ENCODE assay signal across 1 cellular context in the genomic region with DNA sequence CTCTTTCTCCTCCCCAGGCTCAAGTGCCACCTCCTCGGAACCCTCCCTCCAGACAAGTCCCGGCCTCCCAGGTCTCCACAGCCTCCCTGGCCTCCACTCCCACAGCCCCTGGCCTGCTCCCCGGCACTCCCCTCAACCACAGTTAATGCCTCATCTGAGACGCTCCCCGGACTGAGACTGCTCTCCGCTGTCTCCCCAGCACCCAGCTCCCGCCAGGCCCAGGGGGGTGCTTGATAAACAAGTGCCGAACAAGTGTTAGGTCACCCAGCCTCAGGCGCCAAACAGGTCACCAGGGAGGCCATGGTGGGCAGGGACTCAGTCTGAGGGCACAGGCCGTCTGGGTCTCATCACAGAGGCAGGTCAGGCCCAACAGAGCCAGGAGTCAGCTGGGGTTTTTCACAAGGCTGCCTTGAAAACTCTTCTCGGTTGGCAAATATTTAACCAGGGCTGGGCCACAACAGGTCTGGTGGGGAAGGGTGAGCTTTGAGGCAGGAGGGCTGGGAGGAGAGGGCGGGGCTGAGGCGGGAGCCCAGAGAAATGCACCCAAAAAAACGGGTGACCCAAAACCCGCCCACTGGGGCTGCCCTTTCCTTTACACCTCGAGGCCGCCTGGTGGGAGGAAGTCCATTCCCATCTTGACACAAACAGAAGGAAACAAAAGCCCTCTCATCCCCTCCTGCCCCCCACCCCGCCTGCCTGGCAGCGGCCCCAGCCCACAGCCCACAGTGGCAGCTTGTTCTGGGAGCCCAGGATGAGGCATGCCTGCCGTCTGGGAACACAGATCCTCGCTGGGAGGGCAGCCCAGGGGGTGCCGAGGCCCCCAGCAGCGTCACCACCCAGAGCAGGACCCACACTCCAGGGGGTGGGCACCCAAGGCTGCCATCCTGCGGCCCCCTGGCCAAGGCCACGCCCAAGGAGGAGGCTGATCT.
TF ChIP-seq lines count a peak whose summit lies in the region.

No MANE protein-coding gene starts in this region.

TF ChIP-seq in HepG2, 621 proteins besides CTCF, POLR2A, EP300 and RAD21 (continued from another document and continues in another):
- TF ChIP-seq, protein P1, sequence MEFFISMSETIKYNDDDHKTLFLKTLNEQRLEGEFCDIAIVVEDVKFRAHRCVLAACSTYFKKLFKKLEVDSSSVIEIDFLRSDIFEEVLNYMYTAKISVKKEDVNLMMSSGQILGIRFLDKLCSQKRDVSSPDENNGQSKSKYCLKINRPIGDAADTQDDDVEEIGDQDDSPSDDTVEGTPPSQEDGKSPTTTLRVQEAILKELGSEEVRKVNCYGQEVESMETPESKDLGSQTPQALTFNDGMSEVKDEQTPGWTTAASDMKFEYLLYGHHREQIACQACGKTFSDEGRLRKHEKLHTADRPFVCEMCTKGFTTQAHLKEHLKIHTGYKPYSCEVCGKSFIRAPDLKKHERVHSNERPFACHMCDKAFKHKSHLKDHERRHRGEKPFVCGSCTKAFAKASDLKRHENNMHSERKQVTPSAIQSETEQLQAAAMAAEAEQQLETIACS (CRISPR knock-in tag; IDR thresholded peaks at IDR 0.05), result no peak
- no peak for TF ChIP-seq GZF1 (CRISPR knock-in tag; IDR thresholded peaks at IDR 0.05)
- peak; percentile 30; the same call in 1 of the 2 replicates for TF ChIP-seq ZNF768 (CRISPR knock-in tag; IDR thresholded peaks at IDR 0.05)
- TF ChIP-seq, protein P2, sequence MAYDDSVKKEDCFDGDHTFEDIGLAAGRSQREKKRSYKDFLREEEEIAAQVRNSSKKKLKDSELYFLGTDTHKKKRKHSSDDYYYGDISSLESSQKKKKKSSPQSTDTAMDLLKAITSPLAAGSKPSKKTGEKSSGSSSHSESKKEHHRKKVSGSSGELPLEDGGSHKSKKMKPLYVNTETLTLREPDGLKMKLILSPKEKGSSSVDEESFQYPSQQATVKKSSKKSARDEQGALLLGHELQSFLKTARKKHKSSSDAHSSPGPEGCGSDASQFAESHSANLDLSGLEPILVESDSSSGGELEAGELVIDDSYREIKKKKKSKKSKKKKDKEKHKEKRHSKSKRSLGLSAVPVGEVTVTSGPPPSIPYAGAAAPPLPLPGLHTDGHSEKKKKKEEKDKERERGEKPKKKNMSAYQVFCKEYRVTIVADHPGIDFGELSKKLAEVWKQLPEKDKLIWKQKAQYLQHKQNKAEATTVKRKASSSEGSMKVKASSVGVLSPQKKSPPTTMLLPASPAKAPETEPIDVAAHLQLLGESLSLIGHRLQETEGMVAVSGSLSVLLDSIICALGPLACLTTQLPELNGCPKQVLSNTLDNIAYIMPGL (CRISPR knock-in tag; IDR thresholded peaks at IDR 0.05; ENCODE audit: borderline replicate concordance in 1 of 2, low read depth in 1 of 2), result peak; percentile 18 to 37; a peak in 1 of 4 replicates
- TF ChIP-seq ZNF546 (CRISPR knock-in tag; conservative IDR thresholded peaks at IDR 0.05), result 0 out of 2 replicates have a peak, but pooled peaks have one; percentile 44
- TF ChIP-seq ZNF264 (CRISPR knock-in tag; IDR thresholded peaks at IDR 0.05), result no peak
- TF ChIP-seq IKZF1 (IDR thresholded peaks at IDR 0.05), result no peak
- TF ChIP-seq, protein P3, sequence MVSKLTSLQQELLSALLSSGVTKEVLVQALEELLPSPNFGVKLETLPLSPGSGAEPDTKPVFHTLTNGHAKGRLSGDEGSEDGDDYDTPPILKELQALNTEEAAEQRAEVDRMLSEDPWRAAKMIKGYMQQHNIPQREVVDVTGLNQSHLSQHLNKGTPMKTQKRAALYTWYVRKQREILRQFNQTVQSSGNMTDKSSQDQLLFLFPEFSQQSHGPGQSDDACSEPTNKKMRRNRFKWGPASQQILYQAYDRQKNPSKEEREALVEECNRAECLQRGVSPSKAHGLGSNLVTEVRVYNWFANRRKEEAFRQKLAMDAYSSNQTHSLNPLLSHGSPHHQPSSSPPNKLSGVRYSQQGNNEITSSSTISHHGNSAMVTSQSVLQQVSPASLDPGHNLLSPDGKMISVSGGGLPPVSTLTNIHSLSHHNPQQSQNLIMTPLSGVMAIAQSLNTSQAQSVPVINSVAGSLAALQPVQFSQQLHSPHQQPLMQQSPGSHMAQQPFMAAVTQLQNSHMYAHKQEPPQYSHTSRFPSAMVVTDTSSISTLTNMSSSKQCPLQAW (CRISPR knock-in tag; IDR thresholded peaks at IDR 0.05), result peak; percentile 98
- TF ChIP-seq ZNF556 (CRISPR knock-in tag; IDR thresholded peaks at IDR 0.05; ENCODE audit: borderline replicate concordance), result 0 out of 2 replicates have a peak, but pooled peaks have one; percentile 61
- TF ChIP-seq, protein P4, sequence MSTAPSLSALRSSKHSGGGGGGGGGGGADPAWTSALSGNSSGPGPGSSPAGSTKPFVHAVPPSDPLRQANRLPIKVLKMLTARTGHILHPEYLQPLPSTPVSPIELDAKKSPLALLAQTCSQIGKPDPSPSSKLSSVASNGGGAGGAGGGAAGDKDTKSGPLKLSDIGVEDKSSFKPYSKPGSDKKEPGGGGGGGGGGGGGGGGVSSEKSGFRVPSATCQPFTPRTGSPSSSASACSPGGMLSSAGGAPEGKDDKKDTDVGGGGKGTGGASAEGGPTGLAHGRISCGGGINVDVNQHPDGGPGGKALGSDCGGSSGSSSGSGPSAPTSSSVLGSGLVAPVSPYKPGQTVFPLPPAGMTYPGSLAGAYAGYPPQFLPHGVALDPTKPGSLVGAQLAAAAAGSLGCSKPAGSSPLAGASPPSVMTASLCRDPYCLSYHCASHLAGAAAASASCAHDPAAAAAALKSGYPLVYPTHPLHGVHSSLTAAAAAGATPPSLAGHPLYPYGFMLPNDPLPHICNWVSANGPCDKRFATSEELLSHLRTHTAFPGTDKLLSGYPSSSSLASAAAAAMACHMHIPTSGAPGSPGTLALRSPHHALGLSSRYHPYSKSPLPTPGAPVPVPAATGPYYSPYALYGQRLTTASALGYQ (CRISPR knock-in tag; IDR thresholded peaks at IDR 0.05), result peak; percentile 27; the same call in 1 of the 2 replicates
- TF ChIP-seq, protein P5, sequence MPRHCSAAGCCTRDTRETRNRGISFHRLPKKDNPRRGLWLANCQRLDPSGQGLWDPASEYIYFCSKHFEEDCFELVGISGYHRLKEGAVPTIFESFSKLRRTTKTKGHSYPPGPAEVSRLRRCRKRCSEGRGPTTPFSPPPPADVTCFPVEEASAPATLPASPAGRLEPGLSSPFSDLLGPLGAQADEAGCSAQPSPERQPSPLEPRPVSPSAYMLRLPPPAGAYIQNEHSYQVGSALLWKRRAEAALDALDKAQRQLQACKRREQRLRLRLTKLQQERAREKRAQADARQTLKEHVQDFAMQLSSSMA (CRISPR knock-in tag; IDR thresholded peaks at IDR 0.05), result no peak
- no peak for TF ChIP-seq CBFB (CRISPR knock-in tag; IDR thresholded peaks at IDR 0.05)
- no peak for TF ChIP-seq ZNF878 (CRISPR knock-in tag; IDR thresholded peaks at IDR 0.05)
- TF ChIP-seq RFX1 (IDR thresholded peaks at IDR 0.05), result no peak
- TF ChIP-seq AGO1 (IDR thresholded peaks at IDR 0.05; ENCODE audit: low read depth, low read length, poor library complexity, severe bottlenecking), result peak; percentile 20
- TF ChIP-seq, protein P6, sequence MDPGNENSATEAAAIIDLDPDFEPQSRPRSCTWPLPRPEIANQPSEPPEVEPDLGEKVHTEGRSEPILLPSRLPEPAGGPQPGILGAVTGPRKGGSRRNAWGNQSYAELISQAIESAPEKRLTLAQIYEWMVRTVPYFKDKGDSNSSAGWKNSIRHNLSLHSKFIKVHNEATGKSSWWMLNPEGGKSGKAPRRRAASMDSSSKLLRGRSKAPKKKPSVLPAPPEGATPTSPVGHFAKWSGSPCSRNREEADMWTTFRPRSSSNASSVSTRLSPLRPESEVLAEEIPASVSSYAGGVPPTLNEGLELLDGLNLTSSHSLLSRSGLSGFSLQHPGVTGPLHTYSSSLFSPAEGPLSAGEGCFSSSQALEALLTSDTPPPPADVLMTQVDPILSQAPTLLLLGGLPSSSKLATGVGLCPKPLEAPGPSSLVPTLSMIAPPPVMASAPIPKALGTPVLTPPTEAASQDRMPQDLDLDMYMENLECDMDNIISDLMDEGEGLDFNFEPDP (CRISPR knock-in tag; conservative IDR thresholded peaks at IDR 0.05), result no peak
- TF ChIP-seq ATF1 (CRISPR knock-in tag; IDR thresholded peaks at IDR 0.05), result no peak
- peak; percentile 33 for TF ChIP-seq AGO2 (optimal IDR thresholded peaks at IDR 0.05; ENCODE audit: low read depth, low read length)
- no peak for TF ChIP-seq ZNF484 (CRISPR knock-in tag; IDR thresholded peaks at IDR 0.05; ENCODE audit: borderline replicate concordance, low read depth)
- TF ChIP-seq, protein P7, sequence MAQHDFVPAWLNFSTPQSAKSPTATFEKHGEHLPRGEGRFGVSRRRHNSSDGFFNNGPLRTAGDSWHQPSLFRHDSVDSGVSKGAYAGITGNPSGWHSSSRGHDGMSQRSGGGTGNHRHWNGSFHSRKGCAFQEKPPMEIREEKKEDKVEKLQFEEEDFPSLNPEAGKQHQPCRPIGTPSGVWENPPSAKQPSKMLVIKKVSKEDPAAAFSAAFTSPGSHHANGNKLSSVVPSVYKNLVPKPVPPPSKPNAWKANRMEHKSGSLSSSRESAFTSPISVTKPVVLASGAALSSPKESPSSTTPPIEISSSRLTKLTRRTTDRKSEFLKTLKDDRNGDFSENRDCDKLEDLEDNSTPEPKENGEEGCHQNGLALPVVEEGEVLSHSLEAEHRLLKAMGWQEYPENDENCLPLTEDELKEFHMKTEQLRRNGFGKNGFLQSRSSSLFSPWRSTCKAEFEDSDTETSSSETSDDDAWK (CRISPR knock-in tag; IDR thresholded peaks at IDR 0.05), result no peak
- no peak for TF ChIP-seq NCOA1 (CRISPR knock-in tag; IDR thresholded peaks at IDR 0.05)
- TF ChIP-seq MTA1 (CRISPR knock-in tag; IDR thresholded peaks at IDR 0.05; ENCODE audit: borderline replicate concordance), result peak; percentile 77; the same call in 1 of the 2 replicates
- TF ChIP-seq, protein P8, sequence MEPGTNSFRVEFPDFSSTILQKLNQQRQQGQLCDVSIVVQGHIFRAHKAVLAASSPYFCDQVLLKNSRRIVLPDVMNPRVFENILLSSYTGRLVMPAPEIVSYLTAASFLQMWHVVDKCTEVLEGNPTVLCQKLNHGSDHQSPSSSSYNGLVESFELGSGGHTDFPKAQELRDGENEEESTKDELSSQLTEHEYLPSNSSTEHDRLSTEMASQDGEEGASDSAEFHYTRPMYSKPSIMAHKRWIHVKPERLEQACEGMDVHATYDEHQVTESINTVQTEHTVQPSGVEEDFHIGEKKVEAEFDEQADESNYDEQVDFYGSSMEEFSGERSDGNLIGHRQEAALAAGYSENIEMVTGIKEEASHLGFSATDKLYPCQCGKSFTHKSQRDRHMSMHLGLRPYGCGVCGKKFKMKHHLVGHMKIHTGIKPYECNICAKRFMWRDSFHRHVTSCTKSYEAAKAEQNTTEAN (CRISPR knock-in tag; conservative IDR thresholded peaks at IDR 0.05), result no peak
- TF ChIP-seq MAFF (IDR thresholded peaks at IDR 0.05; ENCODE audit: low read depth, low read length), result no peak
- TF ChIP-seq, protein P9, sequence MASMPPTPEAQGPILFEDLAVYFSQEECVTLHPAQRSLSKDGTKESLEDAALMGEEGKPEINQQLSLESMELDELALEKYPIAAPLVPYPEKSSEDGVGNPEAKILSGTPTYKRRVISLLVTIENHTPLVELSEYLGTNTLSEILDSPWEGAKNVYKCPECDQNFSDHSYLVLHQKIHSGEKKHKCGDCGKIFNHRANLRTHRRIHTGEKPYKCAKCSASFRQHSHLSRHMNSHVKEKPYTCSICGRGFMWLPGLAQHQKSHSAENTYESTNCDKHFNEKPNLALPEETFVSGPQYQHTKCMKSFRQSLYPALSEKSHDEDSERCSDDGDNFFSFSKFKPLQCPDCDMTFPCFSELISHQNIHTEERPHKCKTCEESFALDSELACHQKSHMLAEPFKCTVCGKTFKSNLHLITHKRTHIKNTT (CRISPR knock-in tag; IDR thresholded peaks at IDR 0.05), result no peak
- TF ChIP-seq ZNF660 (CRISPR knock-in tag; IDR thresholded peaks at IDR 0.05; ENCODE audit: borderline replicate concordance, low read depth), result no peak
- TF ChIP-seq KLF15 (CRISPR knock-in tag; IDR thresholded peaks at IDR 0.05; ENCODE audit: borderline replicate concordance), result no peak
- TF ChIP-seq SRF (IDR thresholded peaks at IDR 0.05; ENCODE audit: low read depth, low read length), result no peak
- TF ChIP-seq ESRRA (CRISPR knock-in tag; IDR thresholded peaks at IDR 0.05; ENCODE audit: low read depth), result no peak
- TF ChIP-seq, protein P10, sequence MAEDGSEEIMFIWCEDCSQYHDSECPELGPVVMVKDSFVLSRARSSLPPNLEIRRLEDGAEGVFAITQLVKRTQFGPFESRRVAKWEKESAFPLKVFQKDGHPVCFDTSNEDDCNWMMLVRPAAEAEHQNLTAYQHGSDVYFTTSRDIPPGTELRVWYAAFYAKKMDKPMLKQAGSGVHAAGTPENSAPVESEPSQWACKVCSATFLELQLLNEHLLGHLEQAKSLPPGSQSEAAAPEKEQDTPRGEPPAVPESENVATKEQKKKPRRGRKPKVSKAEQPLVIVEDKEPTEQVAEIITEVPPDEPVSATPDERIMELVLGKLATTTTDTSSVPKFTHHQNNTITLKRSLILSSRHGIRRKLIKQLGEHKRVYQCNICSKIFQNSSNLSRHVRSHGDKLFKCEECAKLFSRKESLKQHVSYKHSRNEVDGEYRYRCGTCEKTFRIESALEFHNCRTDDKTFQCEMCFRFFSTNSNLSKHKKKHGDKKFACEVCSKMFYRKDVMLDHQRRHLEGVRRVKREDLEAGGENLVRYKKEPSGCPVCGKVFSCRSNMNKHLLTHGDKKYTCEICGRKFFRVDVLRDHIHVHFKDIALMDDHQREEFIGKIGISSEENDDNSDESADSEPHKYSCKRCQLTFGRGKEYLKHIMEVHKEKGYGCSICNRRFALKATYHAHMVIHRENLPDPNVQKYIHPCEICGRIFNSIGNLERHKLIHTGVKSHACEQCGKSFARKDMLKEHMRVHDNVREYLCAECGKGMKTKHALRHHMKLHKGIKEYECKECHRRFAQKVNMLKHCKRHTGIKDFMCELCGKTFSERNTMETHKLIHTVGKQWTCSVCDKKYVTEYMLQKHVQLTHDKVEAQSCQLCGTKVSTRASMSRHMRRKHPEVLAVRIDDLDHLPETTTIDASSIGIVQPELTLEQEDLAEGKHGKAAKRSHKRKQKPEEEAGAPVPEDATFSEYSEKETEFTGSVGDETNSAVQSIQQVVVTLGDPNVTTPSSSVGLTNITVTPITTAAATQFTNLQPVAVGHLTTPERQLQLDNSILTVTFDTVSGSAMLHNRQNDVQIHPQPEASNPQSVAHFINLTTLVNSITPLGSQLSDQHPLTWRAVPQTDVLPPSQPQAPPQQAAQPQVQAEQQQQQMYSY (CRISPR knock-in tag; IDR thresholded peaks at IDR 0.05), result no peak
- TF ChIP-seq ZNF317 (CRISPR knock-in tag; IDR thresholded peaks at IDR 0.05), result no peak
- TF ChIP-seq, protein P11, sequence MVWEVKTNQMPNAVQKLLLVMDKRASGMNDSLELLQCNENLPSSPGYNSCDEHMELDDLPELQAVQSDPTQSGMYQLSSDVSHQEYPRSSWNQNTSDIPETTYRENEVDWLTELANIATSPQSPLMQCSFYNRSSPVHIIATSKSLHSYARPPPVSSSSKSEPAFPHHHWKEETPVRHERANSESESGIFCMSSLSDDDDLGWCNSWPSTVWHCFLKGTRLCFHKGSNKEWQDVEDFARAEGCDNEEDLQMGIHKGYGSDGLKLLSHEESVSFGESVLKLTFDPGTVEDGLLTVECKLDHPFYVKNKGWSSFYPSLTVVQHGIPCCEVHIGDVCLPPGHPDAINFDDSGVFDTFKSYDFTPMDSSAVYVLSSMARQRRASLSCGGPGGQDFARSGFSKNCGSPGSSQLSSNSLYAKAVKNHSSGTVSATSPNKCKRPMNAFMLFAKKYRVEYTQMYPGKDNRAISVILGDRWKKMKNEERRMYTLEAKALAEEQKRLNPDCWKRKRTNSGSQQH (CRISPR knock-in tag; IDR thresholded peaks at IDR 0.05; ENCODE audit: low read depth), result no peak
- TF ChIP-seq SNAI1 (CRISPR knock-in tag; IDR thresholded peaks at IDR 0.05; ENCODE audit: borderline replicate concordance), result no peak
